8 cellular contexts compared by ENCODE assay signal in the genomic region with DNA sequence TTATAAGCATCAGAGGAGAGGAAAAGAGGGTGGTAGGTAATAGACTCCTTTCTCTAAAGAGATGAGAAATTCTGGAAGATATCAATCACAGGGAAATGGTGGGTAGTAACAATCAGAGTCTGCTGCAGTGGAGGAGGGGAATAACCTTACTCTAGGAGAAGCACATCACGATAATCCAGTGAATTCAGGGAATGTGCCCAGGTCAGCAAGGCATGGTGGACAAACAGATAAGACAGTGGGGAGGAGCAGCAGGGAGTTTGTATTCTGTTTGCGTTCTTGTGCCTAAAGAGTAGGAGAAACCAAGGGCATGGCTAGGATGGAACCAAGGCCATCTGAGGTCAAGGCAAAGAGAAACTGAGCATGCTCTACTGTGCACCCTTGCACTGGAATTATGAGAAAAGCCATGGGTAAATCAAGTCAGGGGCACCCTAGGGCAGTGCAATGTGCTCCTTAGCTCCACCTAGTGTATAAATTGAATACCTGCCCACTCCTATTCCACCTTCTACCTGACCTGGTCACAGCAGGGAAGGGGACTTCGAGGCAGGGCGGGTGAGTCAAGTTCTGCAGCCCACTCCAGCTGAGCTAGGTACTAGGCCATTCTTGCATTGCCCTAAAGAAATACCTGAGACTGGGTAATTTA. TPM values are rescaled to one million over a fixed set of nuclear protein-coding genes. Genes with fewer than 3 reads are reported as not detected.
DNase-seq lines count a peak whose midpoint lies in the region; ATAC-seq and TF ChIP-seq lines count a peak whose summit lies in the region.

No MANE protein-coding gene starts in this region.

- H3K27ac ChIP-seq in caudate nucleus (ENCODE audit: low read depth, low read length) = no peak overlapping the region

- peaks cover 38% of the 10 kb centered on the region for H3K36me3 Mint-ChIP-seq in activated T-cell treated with anti-CD3 and anti-CD28 coated beads, Interleukin-2, amount 50 U/mL, for 24 hours (ENCODE audit: low read depth)

- peak; percentile 5 for DNase-seq in stimulated activated CD4-positive, alpha-beta T cell treated with anti-CD3 and anti-CD28 coated beads, Interleukin-12 subunit alpha, Interleukin-12 subunit beta, amount 100 ng/mL, for 4 hours
- DNase-seq in stimulated activated CD4-positive, alpha-beta T cell treated with anti-CD3 and anti-CD28 coated beads, Interleukin-2, amount 100 ng/mL, for 24 hours = no peak
- peak; percentile 45 for DNase-seq in NCI-H69 (lab: John Stamatoyannopoulos, UW)
- DNase-seq in fibroblast of the aortic adventitia (ENCODE audit: low read depth) = no peak
- no peak for DNase-seq in caudate nucleus (lab: John Stamatoyannopoulos, UW)
- DNase-seq in AG08395 (ENCODE audit: low spot score) = no peak
- no peak for DNase-seq in activated T-cell treated with anti-CD3 and anti-CD28 coated beads, Interleukin-2, amount 50 U/mL, for 24 hours

- H3K4me3 Mint-ChIP-seq in activated T-cell treated with anti-CD3 and anti-CD28 coated beads, Interleukin-2, amount 50 U/mL, for 24 hours = no peak overlapping the region

- ATAC-seq in GM18909 (IDR thresholded peaks at IDR 0.05; ENCODE audit: poor library complexity, unreplicated experiment) = no peak

- H3K9me3 Mint-ChIP-seq in activated T-cell treated with anti-CD3 and anti-CD28 coated beads, Interleukin-2, amount 50 U/mL, for 24 hours = no peaks in the 10 kb centered on the region

- H3K27ac Mint-ChIP-seq in activated T-cell treated with anti-CD3 and anti-CD28 coated beads, Interleukin-2, amount 50 U/mL, for 24 hours = no peak overlapping the region

- H3K4me1 Mint-ChIP-seq in activated T-cell treated with anti-CD3 and anti-CD28 coated beads, Interleukin-2, amount 50 U/mL, for 24 hours (ENCODE audit: low read depth) = peaks cover 57% of the 10 kb centered on the region

- no peaks in the 10 kb centered on the region for H3K27me3 Mint-ChIP-seq in activated T-cell treated with anti-CD3 and anti-CD28 coated beads, Interleukin-2, amount 50 U/mL, for 24 hours

- peak; percentile 26 for TF ChIP-seq CTCF in fibroblast of the aortic adventitia (IDR thresholded peaks at IDR 0.05; ENCODE audit: insufficient read depth, low read length)

- no peak overlapping the region for H3K4me3 ChIP-seq in fibroblast of the aortic adventitia (ENCODE audit: low read depth, low read length)

RNA-seq across cellular contexts. Expression of a gene that starts 31.6 kb away (rescaled TPM):
- 0.08 and 0.99 TPM in 2 replicates for total RNA-seq in fibroblast of the aortic adventitia (ENCODE audit: low replicate concordance)

Comparison
In these comparisons a context has a peak if more than half of its experiments do, and no peak if none do; other contexts are left out.
1. DNase-seq: peak in stimulated activated CD4-positive, alpha-beta T cell treated with anti-CD3 and anti-CD28 coated beads, Interleukin-12 subunit alpha, Interleukin-12 subunit beta, amount 100 ng/mL, for 4 hours (single experiment) and NCI-H69 (single experiment); none in stimulated activated CD4-positive, alpha-beta T cell treated with anti-CD3 and anti-CD28 coated beads, Interleukin-2, amount 100 ng/mL, for 24 hours (0 of 2), fibroblast of the aortic adventitia (single experiment), caudate nucleus (0 of 61), AG08395 (single experiment) and activated T-cell treated with anti-CD3 and anti-CD28 coated beads, Interleukin-2, amount 50 U/mL, for 24 hours (single experiment).